Comparison of ENCODE assay signal across 8 cellular contexts in the genomic region with DNA sequence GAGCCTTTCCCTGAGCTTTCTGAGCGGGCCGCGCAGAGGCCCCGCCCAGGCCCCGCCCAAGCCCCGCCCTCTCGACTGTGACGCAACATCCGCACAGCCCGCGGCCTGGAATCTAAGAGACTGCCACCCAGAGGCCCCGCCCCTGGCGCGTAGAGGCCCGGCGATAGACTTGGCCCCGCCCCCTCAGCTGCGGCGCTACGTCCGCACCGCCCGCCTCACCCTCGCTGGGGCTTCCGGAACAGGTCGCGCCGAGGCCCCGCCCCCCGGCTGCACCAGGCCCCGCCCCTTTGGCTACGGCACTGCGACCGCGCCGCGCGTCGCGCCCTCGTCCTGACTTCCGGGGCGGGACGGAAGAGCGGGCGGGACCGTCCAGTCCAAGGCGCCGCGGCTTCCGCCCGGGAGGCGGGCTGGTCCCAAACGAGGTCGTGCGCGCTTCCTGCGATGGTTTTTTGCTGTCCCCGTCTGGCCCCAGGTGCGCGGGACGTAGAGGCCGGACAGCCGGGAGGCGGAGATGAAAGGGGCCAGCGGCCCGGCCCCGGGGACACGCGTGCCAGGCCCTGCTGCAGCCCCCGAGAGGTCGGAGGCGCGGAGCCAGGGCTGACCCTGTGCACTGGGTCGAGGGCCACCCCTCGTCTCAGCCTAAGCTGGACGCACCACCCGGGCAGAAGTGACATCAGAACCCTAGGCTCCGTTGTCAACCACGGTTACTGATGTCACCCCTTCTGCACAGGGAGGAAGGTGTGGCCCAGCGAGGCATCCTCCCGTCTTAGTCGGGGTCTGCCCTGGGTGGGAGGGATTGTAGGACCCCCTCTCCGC. TPM values are rescaled to one million over a fixed set of nuclear protein-coding genes. Genes with fewer than 3 reads are reported as not detected.
DNase-seq lines count a peak whose midpoint lies in the region; ATAC-seq and TF ChIP-seq lines count a peak whose summit lies in the region.

No MANE protein-coding gene starts in this region.

- peak; percentile 91 to 99 for TF ChIP-seq POLR2A in uterus (IDR thresholded peaks at IDR 0.05)

- H3K27ac Mint-ChIP-seq in T-helper 2 cell treated with Interferon-gamma antibody and Interleukin-4, amounts not matched to agents 5 μg/mL and 100 μg/mL, for 36 hours = peak overlapping the region; percentile 95

- ATAC-seq in GM18502 (IDR thresholded peaks at IDR 0.05; ENCODE audit: poor library complexity, unreplicated experiment) (peak; percentile 92), HG02870 (IDR thresholded peaks at IDR 0.05; ENCODE audit: unreplicated experiment) (peak; percentile 95), right cardiac atrium (peak; percentile 97)

- H3K36me3 ChIP-seq in ascending aorta = no peaks in the 10 kb centered on the region
- H3K36me3 ChIP-seq in uterus = no peaks in the 10 kb centered on the region

- peaks cover 6 to 11% of the 10 kb centered on the region in 2 donors for H3K4me1 ChIP-seq in ascending aorta
- peaks cover 5% of the 10 kb centered on the region for H3K4me1 ChIP-seq in right cardiac atrium (ENCODE audit: control insufficient read depth, insufficient read depth, low read length)
- H3K4me1 ChIP-seq in uterus = no peaks in the 10 kb centered on the region

- peak overlapping the region; percentile 82 for H3K4me3 Mint-ChIP-seq in T-helper 2 cell treated with Interferon-gamma antibody and Interleukin-4, amounts not matched to agents 5 μg/mL and 100 μg/mL, for 36 hours

- TF ChIP-seq CTCF in ascending aorta (IDR thresholded peaks at IDR 0.05) = no peak
- peak in 1 of 4 experiments; percentile 28 for TF ChIP-seq CTCF in uterus (IDR thresholded peaks at IDR 0.05)

- peaks cover 18% of the 10 kb centered on the region for H3K4me1 Mint-ChIP-seq in T-helper 2 cell treated with Interferon-gamma antibody and Interleukin-4, amounts not matched to agents 5 μg/mL and 100 μg/mL, for 36 hours (ENCODE audit: low read depth)

- H3K9me3 Mint-ChIP-seq in T-helper 2 cell treated with Interferon-gamma antibody and Interleukin-4, amounts not matched to agents 5 μg/mL and 100 μg/mL, for 36 hours = no peaks in the 10 kb centered on the region

- H3K36me3 Mint-ChIP-seq in T-helper 2 cell treated with Interferon-gamma antibody and Interleukin-4, amounts not matched to agents 5 μg/mL and 100 μg/mL, for 36 hours (ENCODE audit: low read depth) = no peaks in the 10 kb centered on the region

- H3K27me3 Mint-ChIP-seq in T-helper 2 cell treated with Interferon-gamma antibody and Interleukin-4, amounts not matched to agents 5 μg/mL and 100 μg/mL, for 36 hours (ENCODE audit: low read depth) = peaks cover 2% of the 10 kb centered on the region

- H3K27me3 ChIP-seq in ascending aorta (no peaks in the 10 kb centered on the region), right cardiac atrium (ENCODE audit: control insufficient read depth, insufficient read depth) (no peaks in the 10 kb centered on the region), uterus (no peaks in the 10 kb centered on the region)

- WGBS in right cardiac atrium = under 1% methylated on average over 84 of the region's 84 CpGs

- H3K27ac ChIP-seq in ascending aorta = peak overlapping the region; percentile 94 to 98
- peak overlapping the region; percentile 88 for H3K27ac ChIP-seq in right cardiac atrium (ENCODE audit: low read length)
- H3K27ac ChIP-seq in uterus = peak overlapping the region; percentile 90 to 93

- H3K4me3 ChIP-seq in ascending aorta = peak overlapping the region; percentile 74 to 88
- H3K4me3 ChIP-seq in right cardiac atrium (ENCODE audit: low read length) = peak overlapping the region; percentile 59
- peak overlapping the region; percentile 60 to 82 for H3K4me3 ChIP-seq in uterus

- intact Hi-C loops in ascending aorta (cut with DNase I) (loop anchor here (1.0 kb wide), 2 partner anchors 23 to 29 kb away; no protein-coding TSS in a partner anchor), right cardiac atrium (cut with DNase I) (loop anchor here in 1 of 4 donors (5.0 kb wide), 1 partner anchor 36 kb away; no protein-coding TSS in a partner anchor), uterus (cut with DNase I; ENCODE audit: low total_unique reads) (no loop called here)

- no peaks in the 10 kb centered on the region for H3K9me3 ChIP-seq in ascending aorta
- no peaks in the 10 kb centered on the region for H3K9me3 ChIP-seq in right cardiac atrium (ENCODE audit: control insufficient read depth, low read length)
- no peaks in the 10 kb centered on the region for H3K9me3 ChIP-seq in uterus

- DNase-seq in NCI-H1694 (lab: John Stamatoyannopoulos, UW) (peak; percentile 98), ascending aorta (ENCODE audit: low spot score in 2 of 2) (peak; percentile 98 to 100), right cardiac atrium (peak; percentile 100), putamen (ENCODE audit: low spot score) (peak; percentile 100), uterus (peak; percentile 99 to 100)
- DNase-seq in T-helper 2 cell treated with Interferon-gamma antibody and Interleukin-4, amounts not matched to agents 5 μg/mL and 100 μg/mL, for 36 hours (ENCODE audit: low spot score) = peak; percentile 99

RNA-seq across cellular contexts. Expression of a gene that starts 59.0 kb away (rescaled TPM):
- total RNA-seq in ascending aorta = not detected
- total RNA-seq in right cardiac atrium = not detected
- not detected for polyA plus RNA-seq in right cardiac atrium
- under 1 TPM in 1 of 4 donors, not detected in 3; 0.41 TPM for total RNA-seq in uterus

Comparison
In these comparisons a context has a peak if more than half of its experiments do, and no peak if none do; other contexts are left out.
1. Peak in every context shown above with its lines: DNase-seq, ATAC-seq, H3K4me3 ChIP-seq and H3K27ac ChIP-seq.